Comparison of ENCODE assay signal across 25 cellular contexts in genomic region chr21:39915881-39916280, GRCh38. TPM values are rescaled to one million over a fixed set of nuclear protein-coding genes. Genes with fewer than 3 reads are reported as not detected.
DNase-seq lines count a peak whose midpoint lies in the region; ATAC-seq, FAIRE-seq and TF ChIP-seq lines count a peak whose summit lies in the region.
"Had no signal": no experiment of that assay in that cellular context is flagged by ENCODE, and none has a peak within 500 bp of the region (broad histone marks: within the 10 kb centered on the region; RNA-seq: fewer than 3 reads in every experiment).

No MANE protein-coding gene starts in this region.

- peaks cover 11% of the 10 kb centered on the region for H3K27me3 ChIP-seq in astrocyte (ENCODE audit: insufficient read depth, low read length)
- no peaks in the 10 kb centered on the region for H3K27me3 ChIP-seq in CD8-positive, alpha-beta T cell (ENCODE audit: insufficient read depth, low read length)
- H3K27me3 ChIP-seq in mesendoderm (ENCODE audit: insufficient read depth, low read length, poor library complexity) = no peaks in the 10 kb centered on the region

- no peaks in the 10 kb centered on the region for H4K20me1 ChIP-seq in astrocyte (ENCODE audit: insufficient read depth, low read length)

- H3K27ac ChIP-seq in astrocyte (ENCODE audit: low read depth, low read length) = no peak overlapping the region
- H3K27ac ChIP-seq in CD8-positive, alpha-beta T cell (ENCODE audit: low read depth, low read length) = no peak overlapping the region
- no peak overlapping the region for H3K27ac ChIP-seq in mesendoderm (ENCODE audit: low read depth, low read length)
- H3K27ac ChIP-seq: 22Rv1, A549 had no signal

- H3K4me1 ChIP-seq in astrocyte (ENCODE audit: insufficient read depth, low read length) (no peaks in the 10 kb centered on the region), mesendoderm (ENCODE audit: control insufficient read depth, low read depth, low read length) (no peaks in the 10 kb centered on the region)
- H3K4me1 ChIP-seq in CD8-positive, alpha-beta T cell (ENCODE audit: insufficient read depth, low read length) = no peaks in the 10 kb centered on the region
- H3K4me1 ChIP-seq: A549 had no signal

- H3K4me2 ChIP-seq in astrocyte (ENCODE audit: low read length) = no peak overlapping the region
- H3K4me2 ChIP-seq in mesendoderm (ENCODE audit: low read length) = no peak overlapping the region
- H3K4me2 ChIP-seq: A549, GM23338 had no signal

- no peaks in the 10 kb centered on the region for H3K36me3 ChIP-seq in astrocyte (ENCODE audit: insufficient read depth, low read length)
- no peaks in the 10 kb centered on the region for H3K36me3 ChIP-seq in CD8-positive, alpha-beta T cell (ENCODE audit: insufficient read depth, low read length)
- H3K36me3 ChIP-seq in mesendoderm (ENCODE audit: control insufficient read depth, insufficient read depth, low read length) = no peaks in the 10 kb centered on the region

- no CpG with 5 or more reads among the region's 1 CpG for WGBS in mesendoderm (ENCODE audit: extremely low coverage, insufficient coverage, low lambda C conversion rate)

- H3K79me2 ChIP-seq in astrocyte (ENCODE audit: insufficient read depth, low read length) (no peaks in the 10 kb centered on the region), mesendoderm (ENCODE audit: control insufficient read depth, insufficient read depth, low read length) (no peaks in the 10 kb centered on the region)

- H3K36me3 Mint-ChIP-seq in astrocyte (ENCODE audit: low read depth, unreplicated experiment) = no peaks in the 10 kb centered on the region
- H3K36me3 Mint-ChIP-seq in CD8-positive, alpha-beta T cell = no peaks in the 10 kb centered on the region
- H3K36me3 Mint-ChIP-seq: CD4-positive, alpha-beta memory T cell had no signal

- no peak overlapping the region for H3K4me3 ChIP-seq in astrocyte (ENCODE audit: insufficient read depth, low read depth, low read length)
- no peak overlapping the region for H3K4me3 ChIP-seq in astrocyte of the spinal cord (ENCODE audit: low read depth, low read length)
- no peak overlapping the region for H3K4me3 ChIP-seq in CD8-positive, alpha-beta T cell (ENCODE audit: low read depth, low read length)
- H3K4me3 ChIP-seq in mesendoderm (ENCODE audit: low read length) = no peak overlapping the region
- H3K4me3 ChIP-seq: A549, GM12878, GM23338 had no signal

- H3K9ac ChIP-seq in astrocyte (ENCODE audit: low read length) (no peak overlapping the region), mesendoderm (ENCODE audit: low read length) (no peak overlapping the region)

- H2AFZ ChIP-seq in astrocyte (ENCODE audit: low read depth, low read length) = no peak overlapping the region
- H2AFZ ChIP-seq: GM23338 had no signal

- peaks cover 5% of the 10 kb centered on the region for H3K9me3 Mint-ChIP-seq in astrocyte (ENCODE audit: unreplicated experiment)
- H3K9me3 Mint-ChIP-seq in CD8-positive, alpha-beta T cell = peaks cover 4% of the 10 kb centered on the region
- H3K9me3 Mint-ChIP-seq: H9 had no signal

- no peak overlapping the region for H3K18ac ChIP-seq in mesendoderm (ENCODE audit: low read length)

- H3K23ac ChIP-seq in mesendoderm (ENCODE audit: low read length) = no peak overlapping the region

- no peak overlapping the region for H4K5ac ChIP-seq in mesendoderm (ENCODE audit: low read length)

- in situ Hi-C loops in astrocyte of the spinal cord (cut with HindIII; ENCODE audit: low sequenced_read_pairs) = no loop called here

- H2BK120ac ChIP-seq in mesendoderm (ENCODE audit: low read depth, low read length) = no peak overlapping the region

- H4K8ac ChIP-seq in mesendoderm (ENCODE audit: low read depth, low read length) = no peak overlapping the region

- no peak overlapping the region for H2AK5ac ChIP-seq in mesendoderm (ENCODE audit: low read length)

- POLR2A ChIA-PET in CD8-positive, alpha-beta T cell (lab: Charles Lee) = no interaction called here

- DNase-seq in A172 (ENCODE audit: low spot score) = peak; percentile 42
- DNase-seq in astrocyte (ENCODE audit: low read depth) = peak; percentile 57
- peak; percentile 23 for DNase-seq in astrocyte of the spinal cord (ENCODE audit: low read depth, low spot score)
- DNase-seq in non-pigmented ciliary epithelial cell (ENCODE audit: low read depth) = peak; percentile 15
- no peak for DNase-seq in hippocampal formation (lab: John Stamatoyannopoulos, UW)
- DNase-seq in CD8-positive, alpha-beta T cell = no peak
- no peak for DNase-seq in SHP77 (lab: John Stamatoyannopoulos, UW)
- DNase-seq in mesendoderm = no peak
- DNase-seq: ACHN; C1 segment of cervical spinal cord; CD4-positive, alpha-beta memory T cell; DMS 273 treated with DMSO at 0.1 percent for 48 hours; DMS79; EL; GDM1; H9 had no signal

- H3K27me3 Mint-ChIP-seq in astrocyte (ENCODE audit: low read depth, unreplicated experiment) = peaks cover 8% of the 10 kb centered on the region
- no peaks in the 10 kb centered on the region for H3K27me3 Mint-ChIP-seq in CD8-positive, alpha-beta T cell (ENCODE audit: low read depth)
- H3K27me3 Mint-ChIP-seq: CD4-positive, alpha-beta memory T cell had no signal

- intact Hi-C loops in CD8-positive, alpha-beta T cell (cut with DNase I, micrococcal nuclease) = loop anchor here in 1 of 2 experiments (5.0 kb wide), 1 partner anchor 399 kb away; no protein-coding TSS in a partner anchor

- FAIRE-seq in astrocyte (lab: Jason Lieb, UNC) = no peak
- FAIRE-seq: A549, D721Med, GM12878, GM19239 had no signal

- no peaks in the 10 kb centered on the region for H3K9me3 ChIP-seq in astrocyte (ENCODE audit: insufficient read depth, low read depth, low read length)
- no peaks in the 10 kb centered on the region for H3K9me3 ChIP-seq in CD8-positive, alpha-beta T cell (ENCODE audit: low read length)
- H3K9me3 ChIP-seq: A549 had no signal

- H3K27ac Mint-ChIP-seq in astrocyte (ENCODE audit: unreplicated experiment) = no peak overlapping the region
- no peak overlapping the region for H3K27ac Mint-ChIP-seq in CD8-positive, alpha-beta T cell
- H3K27ac Mint-ChIP-seq: CD4-positive, alpha-beta memory T cell; GM23338; H9 had no signal

- TF ChIP-seq CTCF in astrocyte (IDR thresholded peaks at IDR 0.05; ENCODE audit: insufficient read depth, low read depth, low read length) (no peak), astrocyte of the spinal cord (IDR thresholded peaks at IDR 0.05; ENCODE audit: low read depth, low read length) (no peak)
- no peak for TF ChIP-seq CTCF in CD8-positive, alpha-beta T cell (IDR thresholded peaks at IDR 0.05)

- ATAC-seq in CD8-positive, alpha-beta T cell = no peak
- ATAC-seq: A549, GM12878, GM23338, HCT116 had no signal

- CTCF ChIA-PET in CD8-positive, alpha-beta T cell (lab: Charles Lee) = no interaction called here

- no peak overlapping the region for H2BK5ac ChIP-seq in mesendoderm (ENCODE audit: low read length)

- no peak overlapping the region for H3K4ac ChIP-seq in mesendoderm (ENCODE audit: low read depth, low read length)

- no peak overlapping the region for H3K56ac ChIP-seq in mesendoderm (ENCODE audit: low read length)

- H3K4me1 Mint-ChIP-seq in astrocyte (ENCODE audit: low read depth, unreplicated experiment) = peaks cover 14% of the 10 kb centered on the region
- no peaks in the 10 kb centered on the region for H3K4me1 Mint-ChIP-seq in CD8-positive, alpha-beta T cell (ENCODE audit: low read depth)
- H3K4me1 Mint-ChIP-seq: CD4-positive, alpha-beta memory T cell had no signal

- no peak overlapping the region for H3K4me3 Mint-ChIP-seq in astrocyte (ENCODE audit: unreplicated experiment)
- no peak overlapping the region for H3K4me3 Mint-ChIP-seq in CD8-positive, alpha-beta T cell
- H3K4me3 Mint-ChIP-seq: CD4-positive, alpha-beta memory T cell; GM23338; H9 had no signal

- no peaks in the 10 kb centered on the region for H3K79me1 ChIP-seq in mesendoderm (ENCODE audit: low read length)

- H2BK15ac ChIP-seq in mesendoderm (replicated peaks; ENCODE audit: low read depth) = no peak overlapping the region

RNA-seq across cellular contexts. Expression of gene PCP4, which starts 48.6 kb away (rescaled TPM):
- total RNA-seq in A172 (2014; rRNA removed; shearing (Covaris generic)) = 0.67 TPM in 1 of 2 replicates, not detected in the other
- 0.68 TPM in 1 of 2 replicates, not detected in the other for total RNA-seq in astrocyte
- not detected for total RNA-seq in CD8-positive, alpha-beta T cell
- polyA plus RNA-seq in mesendoderm (2013, experiment 1 of 2) = 1.6 TPM
- 2.0 TPM for polyA plus RNA-seq in mesendoderm (2013, experiment 2 of 2)
- total RNA-seq: CD4-positive, alpha-beta memory T cell; GM12878; GM23338; H4 had no signal
- polyA plus RNA-seq: A549; BJ; CD4-positive, alpha-beta memory T cell; GM12878 had no signal

Comparison
In these comparisons a context has a peak if more than half of its experiments do, and no peak if none do; other contexts are left out.
1. DNase-seq: peak in A172 (single experiment), astrocyte (single experiment), astrocyte of the spinal cord (single experiment) and non-pigmented ciliary epithelial cell (single experiment); none in hippocampal formation (0 of 2), CD8-positive, alpha-beta T cell (0 of 7), SHP77 (0 of 2) and mesendoderm (single experiment).